ENCODE assay signal across 18 cellular contexts in genomic region chr19:51440052-51440451, GRCh38. TPM values are rescaled to one million over a fixed set of nuclear protein-coding genes. Genes with fewer than 3 reads are reported as not detected.
DNase-seq lines count a peak whose midpoint lies in the region; ATAC-seq lines count a peak whose summit lies in the region.
"Had no signal": no experiment of that assay in that cellular context is flagged by ENCODE, and none has a peak within 500 bp of the region (broad histone marks: within the 10 kb centered on the region; RNA-seq: fewer than 3 reads in every experiment).

No MANE protein-coding gene starts in this region.

- POLR2A ChIA-PET in activated CD4-positive, alpha-beta memory T cell treated with anti-CD3 and anti-CD28 coated beads for 36 hours (lab: Charles Lee): interaction anchor here (1.0 to 1.5 kb wide), 4 partner anchors 9 to 264 kb away, joined by 3 to 4 read pairs (median 4); no protein-coding TSS in a partner anchor
- POLR2A ChIA-PET in activated CD4-positive, alpha-beta memory T cell treated with anti-CD3 and anti-CD28 coated beads, Interleukin-2, amount 10 ng/mL, durations not matched to agents 7 days and 5 days (lab: Charles Lee): interaction anchor here (1.4 to 3.0 kb wide), 3 partner anchors 10 to 67 kb away, joined by 3 to 24 read pairs (median 8); partner anchors contain the start of gene NKG7

- DNase-seq in activated CD4-positive, alpha-beta memory T cell treated with anti-CD3 and anti-CD28 coated beads for 36 hours: no peak
- no peak for DNase-seq in activated CD4-positive, alpha-beta memory T cell treated with anti-CD3 and anti-CD28 coated beads, Interleukin-2, amount 10 ng/mL, durations not matched to agents 7 days and 5 days
- no peak for DNase-seq in CD4-positive, CD25-positive, alpha-beta regulatory T cell
- DNase-seq in activated naive CD8-positive, alpha-beta T cell treated with anti-CD3 and anti-CD28 coated beads for 36 hours: no peak
- DNase-seq in natural killer cell treated with Interleukin-12 subunit alpha and Interleukin-12 subunit beta and Interleukin-15 and Interleukin-18, amount 100 ng/mL, for 72 hours (ENCODE audit: low spot score): no peak
- DNase-seq in iPS-NIHi11 (ENCODE audit: low spot score): no peak
- no peak for DNase-seq in head of caudate nucleus
- DNase-seq: DMS79, NCI-H187 treated with DMSO at 0.1 percent for 48 hours, NCI-H82, Peyer's patch had no signal

- peaks cover 5% of the 10 kb centered on the region for H3K9me3 Mint-ChIP-seq in activated CD4-positive, alpha-beta memory T cell treated with anti-CD3 and anti-CD28 coated beads for 36 hours
- H3K9me3 Mint-ChIP-seq in activated CD4-positive, alpha-beta memory T cell treated with anti-CD3 and anti-CD28 coated beads, Interleukin-2, amount 10 ng/mL, durations not matched to agents 7 days and 5 days: peaks cover 2% of the 10 kb centered on the region
- H3K9me3 Mint-ChIP-seq in CD4-positive, CD25-positive, alpha-beta regulatory T cell: no peaks in the 10 kb centered on the region
- H3K9me3 Mint-ChIP-seq in activated naive CD8-positive, alpha-beta T cell treated with anti-CD3 and anti-CD28 coated beads for 36 hours: no peaks in the 10 kb centered on the region
- H3K9me3 Mint-ChIP-seq in natural killer cell treated with Interleukin-12 subunit alpha and Interleukin-12 subunit beta and Interleukin-15 and Interleukin-18, amount 100 ng/mL, for 72 hours: no peaks in the 10 kb centered on the region

- H3K36me3 ChIP-seq in CD4-positive, CD25-positive, alpha-beta regulatory T cell (ENCODE audit: control insufficient read depth, insufficient read depth, low read length): no peaks in the 10 kb centered on the region
- H3K36me3 ChIP-seq: HAP-1, Peyer's patch had no signal

- H3K4me3 Mint-ChIP-seq in activated CD4-positive, alpha-beta memory T cell treated with anti-CD3 and anti-CD28 coated beads for 36 hours: no peak overlapping the region
- H3K4me3 Mint-ChIP-seq in activated CD4-positive, alpha-beta memory T cell treated with anti-CD3 and anti-CD28 coated beads, Interleukin-2, amount 10 ng/mL, durations not matched to agents 7 days and 5 days: no peak overlapping the region
- H3K4me3 Mint-ChIP-seq in CD4-positive, CD25-positive, alpha-beta regulatory T cell: peak overlapping the region in 1 of 4 donors; percentile 8
- H3K4me3 Mint-ChIP-seq in activated naive CD8-positive, alpha-beta T cell treated with anti-CD3 and anti-CD28 coated beads for 36 hours: peak overlapping the region; percentile 3
- H3K4me3 Mint-ChIP-seq in natural killer cell treated with Interleukin-12 subunit alpha and Interleukin-12 subunit beta and Interleukin-15 and Interleukin-18, amount 100 ng/mL, for 72 hours: peak overlapping the region; percentile 73

- peaks cover 25% of the 10 kb centered on the region for H3K4me1 ChIP-seq in CD4-positive, CD25-positive, alpha-beta regulatory T cell (ENCODE audit: control insufficient read depth, insufficient read depth, low read length, poor library complexity, severe bottlenecking)
- H3K4me1 ChIP-seq: HAP-1 had no signal

- H3K27me3 Mint-ChIP-seq in activated CD4-positive, alpha-beta memory T cell treated with anti-CD3 and anti-CD28 coated beads for 36 hours: peaks cover 5% of the 10 kb centered on the region
- H3K27me3 Mint-ChIP-seq in activated CD4-positive, alpha-beta memory T cell treated with anti-CD3 and anti-CD28 coated beads, Interleukin-2, amount 10 ng/mL, durations not matched to agents 7 days and 5 days: peaks cover 32% of the 10 kb centered on the region
- peaks cover 12% of the 10 kb centered on the region for H3K27me3 Mint-ChIP-seq in CD4-positive, CD25-positive, alpha-beta regulatory T cell
- peaks cover 16% of the 10 kb centered on the region for H3K27me3 Mint-ChIP-seq in activated naive CD8-positive, alpha-beta T cell treated with anti-CD3 and anti-CD28 coated beads for 36 hours
- peaks cover 16 to 47% of the 10 kb centered on the region in 2 donors for H3K27me3 Mint-ChIP-seq in natural killer cell treated with Interleukin-12 subunit alpha and Interleukin-12 subunit beta and Interleukin-15 and Interleukin-18, amount 100 ng/mL, for 72 hours

- H3K4me1 Mint-ChIP-seq in activated CD4-positive, alpha-beta memory T cell treated with anti-CD3 and anti-CD28 coated beads for 36 hours (ENCODE audit: low read depth): peaks cover 55% of the 10 kb centered on the region
- H3K4me1 Mint-ChIP-seq in activated CD4-positive, alpha-beta memory T cell treated with anti-CD3 and anti-CD28 coated beads, Interleukin-2, amount 10 ng/mL, durations not matched to agents 7 days and 5 days: peaks cover 46% of the 10 kb centered on the region
- H3K4me1 Mint-ChIP-seq in CD4-positive, CD25-positive, alpha-beta regulatory T cell: peaks cover 0 to 43% (median 26%) of the 10 kb centered on the region in 4 donors
- peaks cover 48% of the 10 kb centered on the region for H3K4me1 Mint-ChIP-seq in activated naive CD8-positive, alpha-beta T cell treated with anti-CD3 and anti-CD28 coated beads for 36 hours
- H3K4me1 Mint-ChIP-seq in natural killer cell treated with Interleukin-12 subunit alpha and Interleukin-12 subunit beta and Interleukin-15 and Interleukin-18, amount 100 ng/mL, for 72 hours (ENCODE audit: low read depth in 2 of 2): peaks cover 34 to 46% of the 10 kb centered on the region in 2 donors

- no peaks in the 10 kb centered on the region for H3K27me3 ChIP-seq in CD4-positive, CD25-positive, alpha-beta regulatory T cell (ENCODE audit: control insufficient read depth, insufficient read depth, low read length)
- H3K27me3 ChIP-seq: Peyer's patch had no signal

- H3K36me3 Mint-ChIP-seq in activated CD4-positive, alpha-beta memory T cell treated with anti-CD3 and anti-CD28 coated beads for 36 hours: peaks cover 4% of the 10 kb centered on the region
- peaks cover 3% of the 10 kb centered on the region for H3K36me3 Mint-ChIP-seq in activated CD4-positive, alpha-beta memory T cell treated with anti-CD3 and anti-CD28 coated beads, Interleukin-2, amount 10 ng/mL, durations not matched to agents 7 days and 5 days (ENCODE audit: low read depth)
- no peaks in the 10 kb centered on the region for H3K36me3 Mint-ChIP-seq in CD4-positive, CD25-positive, alpha-beta regulatory T cell
- no peaks in the 10 kb centered on the region for H3K36me3 Mint-ChIP-seq in activated naive CD8-positive, alpha-beta T cell treated with anti-CD3 and anti-CD28 coated beads for 36 hours
- no peaks in the 10 kb centered on the region for H3K36me3 Mint-ChIP-seq in natural killer cell treated with Interleukin-12 subunit alpha and Interleukin-12 subunit beta and Interleukin-15 and Interleukin-18, amount 100 ng/mL, for 72 hours

- no peak for ATAC-seq in CD4-positive, CD25-positive, alpha-beta regulatory T cell (ENCODE audit: low read depth in 2 of 2)
- ATAC-seq in natural killer cell treated with Interleukin-12 subunit alpha and Interleukin-12 subunit beta and Interleukin-15 and Interleukin-18, amount 100 ng/mL, for 72 hours: no peak
- ATAC-seq in GM18502 (IDR thresholded peaks at IDR 0.05; ENCODE audit: poor library complexity, unreplicated experiment): no peak

- H3K27ac Mint-ChIP-seq in activated CD4-positive, alpha-beta memory T cell treated with anti-CD3 and anti-CD28 coated beads for 36 hours: peak overlapping the region; percentile 97
- no peak overlapping the region for H3K27ac Mint-ChIP-seq in activated CD4-positive, alpha-beta memory T cell treated with anti-CD3 and anti-CD28 coated beads, Interleukin-2, amount 10 ng/mL, durations not matched to agents 7 days and 5 days
- H3K27ac Mint-ChIP-seq in CD4-positive, CD25-positive, alpha-beta regulatory T cell: peak overlapping the region in 2 of 3 donors; percentile 26 to 90
- no peak overlapping the region for H3K27ac Mint-ChIP-seq in activated naive CD8-positive, alpha-beta T cell treated with anti-CD3 and anti-CD28 coated beads for 36 hours
- peak overlapping the region; percentile 78 to 84 for H3K27ac Mint-ChIP-seq in natural killer cell treated with Interleukin-12 subunit alpha and Interleukin-12 subunit beta and Interleukin-15 and Interleukin-18, amount 100 ng/mL, for 72 hours

- CTCF ChIA-PET in activated CD4-positive, alpha-beta memory T cell treated with anti-CD3 and anti-CD28 coated beads for 36 hours (lab: Charles Lee): interaction anchor here (0.6 to 7.0 kb wide), 18 partner anchors 8 to 325 kb away, joined by 3 to 55 read pairs (median 4); partner anchors contain the start of genes SIGLEC10 and ZNF175
- CTCF ChIA-PET in activated CD4-positive, alpha-beta memory T cell treated with anti-CD3 and anti-CD28 coated beads, Interleukin-2, amount 10 ng/mL, durations not matched to agents 7 days and 5 days (lab: Charles Lee): interaction anchor here (0.6 to 7.0 kb wide), 9 partner anchors 19 to 284 kb away, joined by 3 to 57 read pairs (median 6); no protein-coding TSS in a partner anchor

- H3K9me3 ChIP-seq in CD4-positive, CD25-positive, alpha-beta regulatory T cell (ENCODE audit: control insufficient read depth in 2 of 2, low read length in 2 of 2): no peaks in the 10 kb centered on the region
- H3K9me3 ChIP-seq: HAP-1, Peyer's patch had no signal

- no peak overlapping the region for H3K4me3 ChIP-seq in CD4-positive, CD25-positive, alpha-beta regulatory T cell (ENCODE audit: low read depth, low read length)
- H3K4me3 ChIP-seq: GM12878, HAP-1, Peyer's patch had no signal

- intact Hi-C loops in activated CD4-positive, alpha-beta memory T cell treated with anti-CD3 and anti-CD28 coated beads for 36 hours (cut with micrococcal nuclease): no loop called here
- intact Hi-C loops in head of caudate nucleus (cut with DNase I): no loop called here

- no peak overlapping the region for H3K27ac ChIP-seq in CD4-positive, CD25-positive, alpha-beta regulatory T cell (ENCODE audit: insufficient read depth, low read length, poor library complexity, severe bottlenecking)

RNA-seq across cellular contexts. Expression of gene SIGLEC8, which starts 18.2 kb away (rescaled TPM):
- not detected for total RNA-seq in activated CD4-positive, alpha-beta memory T cell treated with anti-CD3 and anti-CD28 coated beads for 36 hours
- not detected for total RNA-seq in activated CD4-positive, alpha-beta memory T cell treated with anti-CD3 and anti-CD28 coated beads, Interleukin-2, amount 10 ng/mL, durations not matched to agents 7 days and 5 days
- not detected for total RNA-seq in CD4-positive, CD25-positive, alpha-beta regulatory T cell
- not detected for polyA plus RNA-seq in CD4-positive, CD25-positive, alpha-beta regulatory T cell
- not detected for total RNA-seq in activated naive CD8-positive, alpha-beta T cell treated with anti-CD3 and anti-CD28 coated beads for 36 hours
- total RNA-seq in natural killer cell treated with Interleukin-12 subunit alpha and Interleukin-12 subunit beta and Interleukin-15 and Interleukin-18, amount 100 ng/mL, for 72 hours: not detected
- total RNA-seq: G401, GM12878, LHCN-M2, NCI-H460 had no signal
- polyA plus RNA-seq: CD14-positive monocyte, GM12878 had no signal

RNA-seq across cellular contexts. Expression of gene SIGLEC10, which starts 22.6 kb away (rescaled TPM):
- under 1 TPM; 0.19 to 0.26 TPM for total RNA-seq in activated CD4-positive, alpha-beta memory T cell treated with anti-CD3 and anti-CD28 coated beads for 36 hours
- under 1 TPM; 0.45 to 0.88 TPM for total RNA-seq in activated CD4-positive, alpha-beta memory T cell treated with anti-CD3 and anti-CD28 coated beads, Interleukin-2, amount 10 ng/mL, durations not matched to agents 7 days and 5 days
- total RNA-seq in CD4-positive, CD25-positive, alpha-beta regulatory T cell: 0.25 TPM
- under 1 TPM in 3 of 4 donors, not detected in 1; 0.15 to 0.37 (median 0.30) TPM for polyA plus RNA-seq in CD4-positive, CD25-positive, alpha-beta regulatory T cell
- not detected for total RNA-seq in activated naive CD8-positive, alpha-beta T cell treated with anti-CD3 and anti-CD28 coated beads for 36 hours
- 1 to 10 TPM in 1 of 2 donors, under 1 TPM in 1; 0.28 to 1.5 TPM for total RNA-seq in natural killer cell treated with Interleukin-12 subunit alpha and Interleukin-12 subunit beta and Interleukin-15 and Interleukin-18, amount 100 ng/mL, for 72 hours
- total RNA-seq: G401, LHCN-M2, NCI-H460 had no signal

RNA-seq across cellular contexts. Expression of gene CEACAM18, which starts 38.3 kb away (rescaled TPM):
- total RNA-seq in activated CD4-positive, alpha-beta memory T cell treated with anti-CD3 and anti-CD28 coated beads for 36 hours: not detected
- not detected for total RNA-seq in activated CD4-positive, alpha-beta memory T cell treated with anti-CD3 and anti-CD28 coated beads, Interleukin-2, amount 10 ng/mL, durations not matched to agents 7 days and 5 days
- not detected for total RNA-seq in CD4-positive, CD25-positive, alpha-beta regulatory T cell
- not detected for polyA plus RNA-seq in CD4-positive, CD25-positive, alpha-beta regulatory T cell
- not detected for total RNA-seq in activated naive CD8-positive, alpha-beta T cell treated with anti-CD3 and anti-CD28 coated beads for 36 hours
- total RNA-seq in natural killer cell treated with Interleukin-12 subunit alpha and Interleukin-12 subunit beta and Interleukin-15 and Interleukin-18, amount 100 ng/mL, for 72 hours: not detected
- total RNA-seq: G401, GM12878, LHCN-M2, NCI-H460 had no signal
- polyA plus RNA-seq: CD14-positive monocyte, GM12878 had no signal

RNA-seq across cellular contexts. Expression of gene C19orf84, which starts 49.7 kb away (rescaled TPM):
- total RNA-seq in activated CD4-positive, alpha-beta memory T cell treated with anti-CD3 and anti-CD28 coated beads for 36 hours: not detected
- not detected for total RNA-seq in activated CD4-positive, alpha-beta memory T cell treated with anti-CD3 and anti-CD28 coated beads, Interleukin-2, amount 10 ng/mL, durations not matched to agents 7 days and 5 days
- not detected for total RNA-seq in CD4-positive, CD25-positive, alpha-beta regulatory T cell
- polyA plus RNA-seq in CD4-positive, CD25-positive, alpha-beta regulatory T cell: not detected
- under 1 TPM in 1 of 2 experiments, not detected in 1; 0.39 TPM for total RNA-seq in activated naive CD8-positive, alpha-beta T cell treated with anti-CD3 and anti-CD28 coated beads for 36 hours
- total RNA-seq in natural killer cell treated with Interleukin-12 subunit alpha and Interleukin-12 subunit beta and Interleukin-15 and Interleukin-18, amount 100 ng/mL, for 72 hours: under 1 TPM; 0.78 to 0.98 TPM
- total RNA-seq: G401, LHCN-M2, NCI-H460, Peyer's patch had no signal
- polyA plus RNA-seq: CD14-positive monocyte had no signal

RNA-seq across cellular contexts. Expression of gene LIM2, which starts 52.3 kb away (rescaled TPM):
- under 1 TPM; 0.36 to 0.64 TPM for total RNA-seq in activated CD4-positive, alpha-beta memory T cell treated with anti-CD3 and anti-CD28 coated beads for 36 hours
- total RNA-seq in activated CD4-positive, alpha-beta memory T cell treated with anti-CD3 and anti-CD28 coated beads, Interleukin-2, amount 10 ng/mL, durations not matched to agents 7 days and 5 days: not detected
- not detected for total RNA-seq in CD4-positive, CD25-positive, alpha-beta regulatory T cell
- polyA plus RNA-seq in CD4-positive, CD25-positive, alpha-beta regulatory T cell: not detected
- total RNA-seq in activated naive CD8-positive, alpha-beta T cell treated with anti-CD3 and anti-CD28 coated beads for 36 hours: not detected
- total RNA-seq in natural killer cell treated with Interleukin-12 subunit alpha and Interleukin-12 subunit beta and Interleukin-15 and Interleukin-18, amount 100 ng/mL, for 72 hours: 10 to 100 TPM in 1 of 2 donors, 1 to 10 TPM in 1; 2.1 to 12.6 TPM
- total RNA-seq: G401, GM12878, LHCN-M2, NCI-H460, Peyer's patch had no signal
- polyA plus RNA-seq: CD14-positive monocyte, GM12878 had no signal

Comparison
In these comparisons a context has a peak if more than half of its experiments do, and no peak if none do; other contexts are left out.
1. H3K27ac Mint-ChIP-seq: peak in activated CD4-positive, alpha-beta memory T cell treated with anti-CD3 and anti-CD28 coated beads for 36 hours (single experiment), CD4-positive, CD25-positive, alpha-beta regulatory T cell (2 of 3) and natural killer cell treated with Interleukin-12 subunit alpha and Interleukin-12 subunit beta and Interleukin-15 and Interleukin-18, amount 100 ng/mL, for 72 hours (2 of 2); none in activated CD4-positive, alpha-beta memory T cell treated with anti-CD3 and anti-CD28 coated beads, Interleukin-2, amount 10 ng/mL, durations not matched to agents 7 days and 5 days (single experiment) and activated naive CD8-positive, alpha-beta T cell treated with anti-CD3 and anti-CD28 coated beads for 36 hours (single experiment).
2. H3K4me3 Mint-ChIP-seq: peak in activated naive CD8-positive, alpha-beta T cell treated with anti-CD3 and anti-CD28 coated beads for 36 hours (single experiment) and natural killer cell treated with Interleukin-12 subunit alpha and Interleukin-12 subunit beta and Interleukin-15 and Interleukin-18, amount 100 ng/mL, for 72 hours (single experiment); none in activated CD4-positive, alpha-beta memory T cell treated with anti-CD3 and anti-CD28 coated beads for 36 hours (single experiment) and activated CD4-positive, alpha-beta memory T cell treated with anti-CD3 and anti-CD28 coated beads, Interleukin-2, amount 10 ng/mL, durations not matched to agents 7 days and 5 days (single experiment).